Comparison of ENCODE assay signal across 8 cellular contexts in genomic region chr16:49755291-49755611, GRCh38.
DNase-seq lines count a peak whose midpoint lies in the region; ATAC-seq and TF ChIP-seq lines count a peak whose summit lies in the region.

No MANE protein-coding gene starts in this region.

- H3K4me1 ChIP-seq in mammary epithelial cell (ENCODE audit: insufficient read depth, low read length) (no peaks in the 10 kb centered on the region), breast epithelium (no peaks in the 10 kb centered on the region), thoracic aorta (ENCODE audit: control insufficient read depth in 1 of 2, low read depth in 2 of 2) (peaks cover 9 to 14% of the 10 kb centered on the region in 2 donors)

- H3K4me3 ChIP-seq in mammary epithelial cell (replicated peaks in 1 of 3; ENCODE audit: insufficient read depth in 1 of 3, low read depth in 2 of 3, low read length in 3 of 3) (no peak overlapping the region), breast epithelium (peak overlapping the region; percentile 28 to 64 (median 48)), thoracic aorta (peak overlapping the region; percentile 76)

- no peak for TF ChIP-seq POLR2A in breast epithelium (IDR thresholded peaks at IDR 0.05)

- no TSS peak for BruUV-seq in MCF 10A (replicated peaks; lab: Mats Ljungman, UMichigan)
- no TSS peak for BruUV-seq in mammary epithelial cell (replicated peaks; lab: Mats Ljungman, UMichigan)

- no peaks in the 10 kb centered on the region for H4K20me1 ChIP-seq in mammary epithelial cell (ENCODE audit: insufficient read depth, low read length)

- peak; percentile 9 for TF ChIP-seq CTCF in MCF 10A (IDR thresholded peaks at IDR 0.05; ENCODE audit: unreplicated experiment)
- no peak for TF ChIP-seq CTCF in mammary epithelial cell (conservative IDR thresholded peaks at IDR 0.05 in 1 of 2, IDR thresholded peaks at IDR 0.05 in 1 of 2; ENCODE audit: extremely low read depth in 1 of 2, insufficient read depth in 1 of 2, low read depth in 1 of 2, low read length in 2 of 2)
- TF ChIP-seq CTCF in breast epithelium (IDR thresholded peaks at IDR 0.05), result peak in 1 of 3 donors; percentile 34
- peak; percentile 55 for TF ChIP-seq CTCF in thoracic aorta (IDR thresholded peaks at IDR 0.05)

- no peaks in the 10 kb centered on the region for H3K9me3 Mint-ChIP-seq in MCF 10A (ENCODE audit: unreplicated experiment)

- WGBS in mammary epithelial cell (ENCODE audit: low coverage, missing lambda C conversion rate), result 8% methylated on average over 10 of the region's 11 CpGs

- no peak overlapping the region for H3K9ac ChIP-seq in mammary epithelial cell (ENCODE audit: insufficient read depth, low read length)

- no peak overlapping the region for H3K4me2 ChIP-seq in mammary epithelial cell (ENCODE audit: insufficient read depth, low read depth, low read length)

- dilution Hi-C loops in mammary epithelial cell (cut with HindIII; ENCODE audit: low sequenced_read_pairs), result loop anchor here (5.0 kb wide), 3 partner anchors 63 to 108 kb away; no protein-coding TSS in a partner anchor

- H3K36me3 ChIP-seq in mammary epithelial cell (ENCODE audit: insufficient read depth, low read length) (no peaks in the 10 kb centered on the region), breast epithelium (no peaks in the 10 kb centered on the region), thoracic aorta (no peaks in the 10 kb centered on the region)

- no peak overlapping the region for H2AFZ ChIP-seq in mammary epithelial cell (ENCODE audit: low read depth, low read length)

- H3K4me3 Mint-ChIP-seq in MCF 10A (ENCODE audit: unreplicated experiment), result peak overlapping the region; percentile 32

- no peak overlapping the region for H3K27ac Mint-ChIP-seq in MCF 10A (ENCODE audit: low read depth, unreplicated experiment)

- H3K4me1 Mint-ChIP-seq in MCF 10A (ENCODE audit: insufficient read depth, unreplicated experiment), result no peaks in the 10 kb centered on the region

- H3K9me3 ChIP-seq in mammary epithelial cell (replicated peaks; ENCODE audit: insufficient read depth, low read length), result peaks cover 28% of the 10 kb centered on the region
- no peaks in the 10 kb centered on the region for H3K9me3 ChIP-seq in breast epithelium
- no peaks in the 10 kb centered on the region for H3K9me3 ChIP-seq in thoracic aorta

- intact Hi-C loops in MCF 10A (cut with micrococcal nuclease) (loop anchor here (5.0 kb wide), 1 partner anchor 148 kb away; no protein-coding TSS in a partner anchor), mammary epithelial cell (cut with micrococcal nuclease) (no loop called here), breast epithelium (cut with DNase I; ENCODE audit: low total_unique reads) (no loop called here)

- no peaks in the 10 kb centered on the region for H3K79me2 ChIP-seq in mammary epithelial cell (ENCODE audit: insufficient read depth, low read length)

- DNase-seq in MCF 10A (ENCODE audit: unreplicated experiment) (peak; percentile 40), mammary epithelial cell (no peak), breast epithelium (ENCODE audit: low spot score in 2 of 2) (no peak), kidney tubule cell (ENCODE audit: low spot score) (peak; percentile 70), thoracic aorta (ENCODE audit: low spot score) (no peak)

- peaks cover 1% of the 10 kb centered on the region for H3K36me3 Mint-ChIP-seq in MCF 10A (ENCODE audit: insufficient read depth, unreplicated experiment)

- H3K27ac ChIP-seq in mammary epithelial cell (ENCODE audit: insufficient read depth, low read depth, low read length), result no peak overlapping the region
- peak overlapping the region; percentile 42 to 51 for H3K27ac ChIP-seq in breast epithelium
- no peak overlapping the region for H3K27ac ChIP-seq in thoracic aorta

- peaks cover 75% of the 10 kb centered on the region for H3K27me3 Mint-ChIP-seq in MCF 10A (ENCODE audit: insufficient read depth, unreplicated experiment)

- in situ Hi-C loops in mammary epithelial cell (cut with MboI; ENCODE audit: low sequenced_read_pairs in 2 of 2), result no loop called here

- CTCF ChIA-PET in MCF 10A (lab: Yijun Ruan, JAX) (interaction anchor here (0.7 to 1.9 kb wide), 5 partner anchors 30 to 347 kb away, joined by 3 to 9 read pairs (median 3); no protein-coding TSS in a partner anchor), mammary epithelial cell (lab: Charles Lee; ENCODE audit: low non-redundant PET) (no interaction called here)

- H3K27me3 ChIP-seq in mammary epithelial cell (ENCODE audit: insufficient read depth, low read length) (peaks cover 3% of the 10 kb centered on the region), breast epithelium (no peaks in the 10 kb centered on the region), thoracic aorta (replicated peaks; ENCODE audit: insufficient read depth) (no peaks in the 10 kb centered on the region)

- POLR2A ChIA-PET in MCF 10A (lab: Yijun Ruan, JAX), result no interaction called here

- ATAC-seq in thoracic aorta (ENCODE audit: insufficient number of reproducible peaks, low FRiP score, low read depth) (no peak), HG02571 (IDR thresholded peaks at IDR 0.05; ENCODE audit: unreplicated experiment) (no peak), GM19035 (IDR thresholded peaks at IDR 0.05; ENCODE audit: unreplicated experiment) (no peak), GM21528 (IDR thresholded peaks at IDR 0.05; ENCODE audit: low FRiP score, unreplicated experiment) (no peak)

Comparison
In these comparisons a context has a peak if more than half of its experiments do, and no peak if none do; other contexts are left out.
1. DNase-seq: peak in MCF 10A (single experiment) and kidney tubule cell (single experiment); none in mammary epithelial cell (single experiment), breast epithelium (0 of 2) and thoracic aorta (single experiment).
2. CTCF ChIP-seq: peak in MCF 10A (single experiment) and thoracic aorta (single experiment); none in mammary epithelial cell (0 of 2).
3. H3K27ac ChIP-seq: peak in breast epithelium (2 of 2); none in mammary epithelial cell (single experiment) and thoracic aorta (0 of 2).
4. H3K4me3 ChIP-seq: peak in breast epithelium (3 of 3) and thoracic aorta (single experiment); none in mammary epithelial cell (0 of 3).